Comparison of ENCODE assay signal across 10 cellular contexts in the genomic region with DNA sequence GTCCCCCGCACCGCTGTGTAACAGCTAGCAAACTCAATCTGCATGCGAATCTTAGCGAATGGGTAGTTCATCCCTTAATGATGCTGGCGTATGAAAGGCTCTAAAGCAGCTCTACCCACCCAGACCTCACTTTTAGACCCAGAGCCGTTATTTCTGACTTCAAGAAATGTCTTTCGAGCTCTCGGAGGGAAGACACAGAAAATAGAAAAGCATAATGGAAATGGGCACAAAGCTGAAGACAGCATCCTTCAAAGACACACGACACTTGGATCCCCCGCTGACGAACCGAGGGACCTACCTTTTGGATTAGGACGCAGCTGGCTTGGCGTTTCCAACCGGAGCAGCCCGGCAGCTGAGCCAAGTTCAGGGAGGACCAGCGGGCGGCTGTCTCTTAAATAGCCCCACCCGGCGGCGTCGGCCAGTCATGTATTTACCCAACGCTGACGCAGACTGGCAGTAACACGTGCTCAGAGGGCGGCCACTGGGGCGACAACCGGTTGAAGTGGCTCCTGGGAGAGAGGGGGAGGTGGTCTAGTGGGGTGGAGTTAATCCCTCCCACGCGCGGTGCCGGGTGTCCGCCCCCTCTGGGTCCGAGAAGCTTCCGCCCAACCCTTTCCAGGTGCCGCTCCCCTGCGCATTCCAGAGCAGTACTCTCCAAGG.
DNase-seq lines count a peak whose midpoint lies in the region; ATAC-seq lines count a peak whose summit lies in the region.
"Had no signal": no experiment of that assay in that cellular context is flagged by ENCODE, and none has a peak within 500 bp of the region (broad histone marks: within the 10 kb centered on the region; RNA-seq: fewer than 3 reads in every experiment).

No MANE protein-coding gene starts in this region.

- no peaks in the 10 kb centered on the region for H3K9me3 ChIP-seq in iPS-15b (ENCODE audit: control insufficient read depth, insufficient read depth, low read length)

- H3K27me3 Mint-ChIP-seq in activated naive CD8-positive, alpha-beta T cell, result peaks cover 26% of the 10 kb centered on the region

- peaks cover 11% of the 10 kb centered on the region for H3K4me1 Mint-ChIP-seq in activated naive CD8-positive, alpha-beta T cell (ENCODE audit: low read depth)

- no peaks in the 10 kb centered on the region for H3K36me3 Mint-ChIP-seq in activated naive CD8-positive, alpha-beta T cell

- H3K27me3 ChIP-seq in iPS-15b (ENCODE audit: control insufficient read depth, insufficient read depth, low read length), result peaks cover 55% of the 10 kb centered on the region

- H3K27ac Mint-ChIP-seq in activated naive CD8-positive, alpha-beta T cell, result no peak overlapping the region

- no peaks in the 10 kb centered on the region for H3K36me3 ChIP-seq in iPS-15b (ENCODE audit: control insufficient read depth, insufficient read depth, low read length)

- H3K4me3 Mint-ChIP-seq in activated naive CD8-positive, alpha-beta T cell, result peak overlapping the region; percentile 59

- H3K4me1 ChIP-seq in iPS-15b (ENCODE audit: control insufficient read depth, insufficient read depth, low read length), result peaks cover 4% of the 10 kb centered on the region

- no peaks in the 10 kb centered on the region for H3K9me3 Mint-ChIP-seq in activated naive CD8-positive, alpha-beta T cell (ENCODE audit: low read depth)

- ATAC-seq in stimulated activated naive CD8-positive, alpha-beta T cell treated with anti-CD3 and anti-CD28 coated beads, Interleukin-15, Interleukin-2, amounts not matched to agents 100 U/mL and 50 U/mL, for 24 hours, result no peak
- ATAC-seq: PC-3 had no signal

- peak; percentile 77 for DNase-seq in NCI-H82 (lab: John Stamatoyannopoulos, UW)
- DNase-seq in NCI-H82 treated with DMSO at 0.1 percent for 48 hours (lab: John Stamatoyannopoulos, UW; ENCODE audit: unreplicated experiment), result no peak
- DNase-seq in stimulated activated naive CD8-positive, alpha-beta T cell treated with anti-CD3 and anti-CD28 coated beads, Interleukin-15, Interleukin-2, amounts not matched to agents 100 U/mL and 50 U/mL, for 24 hours, result peak; percentile 29
- DNase-seq in NOMO-1 (lab: John Stamatoyannopoulos, UW; ENCODE audit: unreplicated experiment in 2 of 2), result no peak
- no peak for DNase-seq in hepatic stellate cell (ENCODE audit: low spot score)
- no peak for DNase-seq in OCI-M2 (lab: John Stamatoyannopoulos, UW; ENCODE audit: unreplicated experiment)
- DNase-seq: cortex of kidney, PC-3 had no signal

- H3K4me3 ChIP-seq in iPS-15b (ENCODE audit: low read depth, low read length), result peak overlapping the region; percentile 9

- no peak overlapping the region for H3K9ac ChIP-seq in iPS-15b (ENCODE audit: low read depth, low read length)

Comparison
In these comparisons a context has a peak if more than half of its experiments do, and no peak if none do; other contexts are left out.
1. DNase-seq: peak in NCI-H82 (single experiment) and stimulated activated naive CD8-positive, alpha-beta T cell treated with anti-CD3 and anti-CD28 coated beads, Interleukin-15, Interleukin-2, amounts not matched to agents 100 U/mL and 50 U/mL, for 24 hours (single experiment); none in NCI-H82 treated with DMSO at 0.1 percent for 48 hours (single experiment), NOMO-1 (0 of 2), hepatic stellate cell (single experiment) and OCI-M2 (single experiment).